In genomic region chr12:100877776-100878175, GRCh38 we compare ENCODE assay signal across 13 cellular contexts.
DNase-seq lines count a peak whose midpoint lies in the region; ATAC-seq and TF ChIP-seq lines count a peak whose summit lies in the region.
"Had no signal": no experiment of that assay in that cellular context is flagged by ENCODE, and none has a peak within 500 bp of the region (broad histone marks: within the 10 kb centered on the region; RNA-seq: fewer than 3 reads in every experiment).

No MANE protein-coding gene starts in this region.

- H3K27me3 ChIP-seq in H9 (ENCODE audit: insufficient read depth, low read length) (no peaks in the 10 kb centered on the region), SU-DHL-6 (ENCODE audit: low read length) (no peaks in the 10 kb centered on the region)
- H3K27me3 ChIP-seq: vagina had no signal

- H3K23ac ChIP-seq in H9 (ENCODE audit: insufficient read length, low read depth, low read length) = no peak overlapping the region

- H3K56ac ChIP-seq in H9 (ENCODE audit: insufficient read length, low read depth, low read length) = no peak overlapping the region

- TF ChIP-seq CTCF in H9 (conservative IDR thresholded peaks at IDR 0.05) (peak; percentile 68), SU-DHL-6 (IDR thresholded peaks at IDR 0.05; ENCODE audit: insufficient read depth, low read length, poor library complexity, severe bottlenecking) (peak; percentile 19)

- no peaks in the 10 kb centered on the region for H3K9me2 ChIP-seq in SU-DHL-6 (replicated peaks; ENCODE audit: insufficient read depth, low read length)

- peaks cover 6 to 12% of the 10 kb centered on the region in 2 experiments; a peak in 4 of 5 replicates for H3K9me3 Mint-ChIP-seq in H9
- peaks cover 22% of the 10 kb centered on the region for H3K9me3 Mint-ChIP-seq in activated naive CD8-positive, alpha-beta T cell treated with anti-CD3 and anti-CD28 coated beads, Interleukin-2, amount 50 U/mL, for 24 hours

- no peak overlapping the region for H3K18ac ChIP-seq in H9 (ENCODE audit: insufficient read length, low read depth, low read length)

- H4K8ac ChIP-seq in H9 (replicated peaks; ENCODE audit: insufficient read length, low read depth, low read length) = no peak overlapping the region

- H2BK5ac ChIP-seq in H9 (ENCODE audit: insufficient read length, low read length) = no peak overlapping the region

- H3K79me1 ChIP-seq in H9 (ENCODE audit: insufficient read depth, low read depth, low read length, poor library complexity, severe bottlenecking) = no peaks in the 10 kb centered on the region

- no peaks in the 10 kb centered on the region for H3K36me3 ChIP-seq in SU-DHL-6 (ENCODE audit: low read length)
- H3K36me3 ChIP-seq: vagina had no signal

- no CpG with 5 or more reads among the region's 2 CpGs for WGBS in H9 (ENCODE audit: extremely low coverage, insufficient read length, low lambda C conversion rate)

- H3K79me2 ChIP-seq in H9 (ENCODE audit: insufficient read depth, low read length) (no peaks in the 10 kb centered on the region), SU-DHL-6 (ENCODE audit: insufficient read depth, low read length) (no peaks in the 10 kb centered on the region)

- H4K91ac ChIP-seq in H9 (ENCODE audit: insufficient read length, low read depth, low read length) = no peak overlapping the region

- H4K5ac ChIP-seq in H9 (ENCODE audit: insufficient read length, low read depth, low read length) = no peak overlapping the region

- H3K27me3 Mint-ChIP-seq in H9 (ENCODE audit: low read depth) = no peaks in the 10 kb centered on the region
- no peaks in the 10 kb centered on the region for H3K27me3 Mint-ChIP-seq in activated naive CD8-positive, alpha-beta T cell treated with anti-CD3 and anti-CD28 coated beads, Interleukin-2, amount 50 U/mL, for 24 hours

- no peak overlapping the region for H2AFZ ChIP-seq in H9 (ENCODE audit: low read length)
- no peak overlapping the region for H2AFZ ChIP-seq in SU-DHL-6 (ENCODE audit: low read depth, low read length, severe bottlenecking)

- no peak overlapping the region for H2AK5ac ChIP-seq in H9 (ENCODE audit: insufficient read length, low read length)

- H3K4me3 Mint-ChIP-seq in H9 = no peak overlapping the region
- H3K4me3 Mint-ChIP-seq in activated naive CD8-positive, alpha-beta T cell treated with anti-CD3 and anti-CD28 coated beads, Interleukin-2, amount 50 U/mL, for 24 hours = no peak overlapping the region
- H3K4me3 Mint-ChIP-seq: activated T-cell treated with anti-CD3 and anti-CD28 coated beads, Interleukin-2, amount 50 U/mL, for 4 hours had no signal

- H2BK12ac ChIP-seq in H9 (ENCODE audit: insufficient read length, low read depth, low read length) = no peak overlapping the region

- H3K4me1 Mint-ChIP-seq in H9 = peaks cover 0 to 3% of the 10 kb centered on the region in 2 experiments; a peak in 1 of 4 replicates
- H3K4me1 Mint-ChIP-seq in activated naive CD8-positive, alpha-beta T cell treated with anti-CD3 and anti-CD28 coated beads, Interleukin-2, amount 50 U/mL, for 24 hours = no peaks in the 10 kb centered on the region

- H3K4me2 ChIP-seq in H9 (ENCODE audit: insufficient read depth, insufficient read length, low read length) = no peak overlapping the region
- H3K4me2 ChIP-seq in SU-DHL-6 (ENCODE audit: low read depth, low read length, poor library complexity, severe bottlenecking) = no peak overlapping the region

- H3K14ac ChIP-seq in H9 (ENCODE audit: insufficient read depth, low read length) = no peak overlapping the region

- no peak for ATAC-seq in activated naive CD8-positive, alpha-beta T cell treated with anti-CD3 and anti-CD28 coated beads, Interleukin-2, amount 50 U/mL, for 24 hours
- ATAC-seq in HG02623 (IDR thresholded peaks at IDR 0.05; ENCODE audit: unreplicated experiment) = no peak
- ATAC-seq: activated CD4-positive, CD25-positive, alpha-beta regulatory T cell treated with anti-CD3 and anti-CD28 coated beads, Interleukin-2, amount 50 U/mL, for 24 hours; activated T-cell treated with anti-CD3 and anti-CD28 coated beads, Interleukin-2, amount 50 U/mL, for 4 hours had no signal

- H2BK120ac ChIP-seq in H9 (ENCODE audit: low read depth, low read length, poor library complexity, severe bottlenecking) = no peak overlapping the region

- no peak overlapping the region for H3K4ac ChIP-seq in H9 (ENCODE audit: low read depth, low read length)

- H3K36me3 Mint-ChIP-seq in H9 (ENCODE audit: insufficient read depth in 1 of 3, low read depth in 3 of 3) = peaks cover 0 to 8% (median 7%) of the 10 kb centered on the region in 3 experiments; a peak in 5 of 7 replicates
- H3K36me3 Mint-ChIP-seq in activated naive CD8-positive, alpha-beta T cell treated with anti-CD3 and anti-CD28 coated beads, Interleukin-2, amount 50 U/mL, for 24 hours (ENCODE audit: low read depth) = no peaks in the 10 kb centered on the region

- no peak overlapping the region for H2BK15ac ChIP-seq in H9 (ENCODE audit: low read depth, low read length)

- H3K27ac ChIP-seq in H9 (ENCODE audit: insufficient read length, low read depth, low read length) (no peak overlapping the region), SU-DHL-6 (ENCODE audit: low read depth, low read length) (no peak overlapping the region)
- H3K27ac ChIP-seq: vagina had no signal

- H3K9ac ChIP-seq in H9 (ENCODE audit: extremely low read depth, insufficient read length, low read length) (no peak overlapping the region), SU-DHL-6 (ENCODE audit: low read length) (no peak overlapping the region)

- H4K20me1 ChIP-seq in H9 (ENCODE audit: control insufficient read depth, insufficient read depth, insufficient read length) = no peaks in the 10 kb centered on the region
- no peaks in the 10 kb centered on the region for H4K20me1 ChIP-seq in SU-DHL-6 (ENCODE audit: low read depth, low read length)

- no peaks in the 10 kb centered on the region for H3K23me2 ChIP-seq in H9 (ENCODE audit: insufficient read length, low read depth, low read length, poor library complexity, severe bottlenecking)

- peak; percentile 9 for DNase-seq in AG08396 (ENCODE audit: low spot score)
- no peak for DNase-seq in H9
- DNase-seq in germinal center (ENCODE audit: low spot score) = peak; percentile 5
- DNase-seq in pons (ENCODE audit: low spot score) = no peak
- DNase-seq in activated naive CD8-positive, alpha-beta T cell treated with anti-CD3 and anti-CD28 coated beads, Interleukin-2, amount 50 U/mL, for 24 hours = no peak
- DNase-seq in NCI-H748 (lab: John Stamatoyannopoulos, UW; ENCODE audit: unreplicated experiment) = no peak
- DNase-seq: activated T-cell treated with anti-CD3 and anti-CD28 coated beads, Interleukin-2, amount 50 U/mL, for 4 hours; SHP77; stimulated activated CD4-positive, alpha-beta T cell treated with anti-CD3 and anti-CD28 coated beads, Interleukin-2, amount 100 ng/mL, for 24 hours had no signal

- no peak overlapping the region for H2BK20ac ChIP-seq in H9 (ENCODE audit: low read depth, low read length, poor library complexity, severe bottlenecking)

- no peaks in the 10 kb centered on the region for H3K4me1 ChIP-seq in H9 (ENCODE audit: insufficient read depth, low read length)
- H3K4me1 ChIP-seq: vagina had no signal

- no peak overlapping the region for H3T11ph ChIP-seq in H9 (ENCODE audit: low read length)

- H3K27ac Mint-ChIP-seq in H9 = no peak overlapping the region
- no peak overlapping the region for H3K27ac Mint-ChIP-seq in activated naive CD8-positive, alpha-beta T cell treated with anti-CD3 and anti-CD28 coated beads, Interleukin-2, amount 50 U/mL, for 24 hours

- no peak overlapping the region for H3K4me3 ChIP-seq in SU-DHL-6 (ENCODE audit: insufficient read depth, low read length, poor library complexity, severe bottlenecking)
- H3K4me3 ChIP-seq: vagina had no signal

- H3K9me3 ChIP-seq in H9 (ENCODE audit: control insufficient read depth, low read depth, low read length) (no peaks in the 10 kb centered on the region), SU-DHL-6 (ENCODE audit: insufficient read depth, low read length) (no peaks in the 10 kb centered on the region)
- H3K9me3 ChIP-seq: vagina had no signal

- no peaks in the 10 kb centered on the region for H3F3A ChIP-seq in SU-DHL-6 (ENCODE audit: insufficient read depth)

Comparison
In these comparisons a context has a peak if more than half of its experiments do, and no peak if none do; other contexts are left out.
1. DNase-seq: peak in AG08396 (single experiment) and germinal center (single experiment); none in H9 (single experiment), pons (single experiment), activated naive CD8-positive, alpha-beta T cell treated with anti-CD3 and anti-CD28 coated beads, Interleukin-2, amount 50 U/mL, for 24 hours (single experiment) and NCI-H748 (single experiment).